In genomic region chr11:113553905-113554304, GRCh38 we compare ENCODE assay signal across 13 cellular contexts.
DNase-seq lines count a peak whose midpoint lies in the region; ATAC-seq, FAIRE-seq and TF ChIP-seq lines count a peak whose summit lies in the region.
"Had no signal": no experiment of that assay in that cellular context is flagged by ENCODE, and none has a peak within 500 bp of the region (broad histone marks: within the 10 kb centered on the region; RNA-seq: fewer than 3 reads in every experiment).

No MANE protein-coding gene starts in this region.

- no peaks in the 10 kb centered on the region for H4K20me1 ChIP-seq in mammary epithelial cell (ENCODE audit: insufficient read depth, low read length)

- H3K9ac ChIP-seq in mammary epithelial cell (ENCODE audit: insufficient read depth, low read length), result no peak overlapping the region

- H3K9me3 ChIP-seq in mammary epithelial cell (replicated peaks; ENCODE audit: insufficient read depth, low read length) (no peaks in the 10 kb centered on the region), breast epithelium (no peaks in the 10 kb centered on the region)

- intact Hi-C loops in mammary epithelial cell (cut with micrococcal nuclease) (loop anchor here (5.0 kb wide), 1 partner anchor 223 kb away; the partner anchor contains the start of gene CLDN25), breast epithelium (cut with DNase I; ENCODE audit: low total_unique reads) (no loop called here)

- no peak overlapping the region for H3K4me3 Mint-ChIP-seq in type B pancreatic cell
- no peak overlapping the region for H3K4me3 Mint-ChIP-seq in activated naive CD8-positive, alpha-beta T cell treated with anti-CD3 and anti-CD28 coated beads, Interleukin-2, amount 50 U/mL, for 24 hours
- H3K4me3 Mint-ChIP-seq: activated CD4-positive, alpha-beta memory T cell treated with anti-CD3 and anti-CD28 coated beads, Interleukin-2, amount 10 ng/mL, durations not matched to agents 7 days and 5 days; stimulated activated memory B cell treated with anti-CD40 and anti-IgM and Interleukin-4, amounts not matched to agents 10 μg/mL and 1 μg/mL and 100 μg/mL, for 72 hours; T-helper 2 cell treated with Interferon-gamma antibody and Interleukin-4, amounts not matched to agents 5 μg/mL and 100 μg/mL, for 36 hours had no signal

- H3K27me3 ChIP-seq in mammary epithelial cell (ENCODE audit: insufficient read depth, low read length), result no peaks in the 10 kb centered on the region
- no peaks in the 10 kb centered on the region for H3K27me3 ChIP-seq in breast epithelium

- no peak for TF ChIP-seq CTCF in mammary epithelial cell (conservative IDR thresholded peaks at IDR 0.05 in 1 of 2, IDR thresholded peaks at IDR 0.05 in 1 of 2; ENCODE audit: extremely low read depth in 1 of 2, insufficient read depth in 1 of 2, low read depth in 1 of 2, low read length in 2 of 2)
- TF ChIP-seq CTCF in breast epithelium (IDR thresholded peaks at IDR 0.05), result no peak
- TF ChIP-seq CTCF in fibroblast of mammary gland (conservative IDR thresholded peaks at IDR 0.05; ENCODE audit: control insufficient read depth, insufficient read depth, low read depth, low read length), result peak; percentile 3
- TF ChIP-seq CTCF in type B pancreatic cell (conservative IDR thresholded peaks at IDR 0.05), result peak; percentile 56

- H3K79me2 ChIP-seq in mammary epithelial cell (ENCODE audit: insufficient read depth, low read length), result no peaks in the 10 kb centered on the region

- H3K36me3 ChIP-seq in mammary epithelial cell (ENCODE audit: insufficient read depth, low read length), result no peaks in the 10 kb centered on the region
- H3K36me3 ChIP-seq in breast epithelium, result no peaks in the 10 kb centered on the region

- CTCF ChIA-PET in mammary epithelial cell (lab: Charles Lee; ENCODE audit: low non-redundant PET), result no interaction called here

- H3K4me1 Mint-ChIP-seq in type B pancreatic cell (ENCODE audit: unreplicated experiment), result peaks cover 13% of the 10 kb centered on the region
- H3K4me1 Mint-ChIP-seq in activated naive CD8-positive, alpha-beta T cell treated with anti-CD3 and anti-CD28 coated beads, Interleukin-2, amount 50 U/mL, for 24 hours, result no peaks in the 10 kb centered on the region
- H3K4me1 Mint-ChIP-seq: stimulated activated memory B cell treated with anti-CD40 and anti-IgM and Interleukin-4, amounts not matched to agents 10 μg/mL and 1 μg/mL and 100 μg/mL, for 72 hours had no signal

- no peaks in the 10 kb centered on the region for H3K9me3 Mint-ChIP-seq in type B pancreatic cell
- H3K9me3 Mint-ChIP-seq in activated naive CD8-positive, alpha-beta T cell treated with anti-CD3 and anti-CD28 coated beads, Interleukin-2, amount 50 U/mL, for 24 hours, result no peaks in the 10 kb centered on the region
- H3K9me3 Mint-ChIP-seq: activated CD4-positive, alpha-beta memory T cell treated with anti-CD3 and anti-CD28 coated beads, Interleukin-2, amount 10 ng/mL, durations not matched to agents 7 days and 5 days; stimulated activated memory B cell treated with anti-CD40 and anti-IgM and Interleukin-4, amounts not matched to agents 10 μg/mL and 1 μg/mL and 100 μg/mL, for 72 hours; T-helper 2 cell treated with Interferon-gamma antibody and Interleukin-4, amounts not matched to agents 5 μg/mL and 100 μg/mL, for 36 hours had no signal

- H3K27ac Mint-ChIP-seq in type B pancreatic cell, result no peak overlapping the region
- H3K27ac Mint-ChIP-seq in activated naive CD8-positive, alpha-beta T cell treated with anti-CD3 and anti-CD28 coated beads, Interleukin-2, amount 50 U/mL, for 24 hours, result no peak overlapping the region
- H3K27ac Mint-ChIP-seq: activated CD4-positive, alpha-beta memory T cell treated with anti-CD3 and anti-CD28 coated beads, Interleukin-2, amount 10 ng/mL, durations not matched to agents 7 days and 5 days; stimulated activated memory B cell treated with anti-CD40 and anti-IgM and Interleukin-4, amounts not matched to agents 10 μg/mL and 1 μg/mL and 100 μg/mL, for 72 hours; T-helper 2 cell treated with Interferon-gamma antibody and Interleukin-4, amounts not matched to agents 5 μg/mL and 100 μg/mL, for 36 hours had no signal

- peaks cover 8% of the 10 kb centered on the region for H3K27me3 Mint-ChIP-seq in type B pancreatic cell
- H3K27me3 Mint-ChIP-seq in activated naive CD8-positive, alpha-beta T cell treated with anti-CD3 and anti-CD28 coated beads, Interleukin-2, amount 50 U/mL, for 24 hours, result peaks cover 20% of the 10 kb centered on the region

- FAIRE-seq in GM12892 (lab: Jason Lieb, UNC), result no peak

- no peaks in the 10 kb centered on the region for H3K36me3 Mint-ChIP-seq in type B pancreatic cell
- no peaks in the 10 kb centered on the region for H3K36me3 Mint-ChIP-seq in activated naive CD8-positive, alpha-beta T cell treated with anti-CD3 and anti-CD28 coated beads, Interleukin-2, amount 50 U/mL, for 24 hours (ENCODE audit: low read depth)
- H3K36me3 Mint-ChIP-seq: stimulated activated memory B cell treated with anti-CD40 and anti-IgM and Interleukin-4, amounts not matched to agents 10 μg/mL and 1 μg/mL and 100 μg/mL, for 72 hours had no signal

- in situ Hi-C loops in mammary epithelial cell (cut with MboI; ENCODE audit: low sequenced_read_pairs in 2 of 2), result no loop called here

- H3K4me2 ChIP-seq in mammary epithelial cell (ENCODE audit: insufficient read depth, low read depth, low read length), result peak overlapping the region; percentile 50

- DNase-seq in mammary epithelial cell (no peak), breast epithelium (ENCODE audit: low spot score in 2 of 2) (no peak), NCI-H69 (lab: John Stamatoyannopoulos, UW) (peak; percentile 91), fibroblast of mammary gland (ENCODE audit: low read depth) (no peak), type B pancreatic cell (ENCODE audit: extremely low spot score, unreplicated experiment) (no peak), NCI-H446 treated with DMSO at 0.1 percent for 48 hours (lab: John Stamatoyannopoulos, UW) (no peak), GM12892 (ENCODE audit: insufficient read length) (no peak)
- no peak for DNase-seq in activated naive CD8-positive, alpha-beta T cell treated with anti-CD3 and anti-CD28 coated beads, Interleukin-2, amount 50 U/mL, for 24 hours
- DNase-seq: activated CD4-positive, alpha-beta memory T cell treated with anti-CD3 and anti-CD28 coated beads, Interleukin-2, amount 10 ng/mL, durations not matched to agents 7 days and 5 days; central memory CD4-positive, alpha-beta T cell; NCI-H2029 treated with DMSO at 0.1 percent for 48 hours had no signal

- H3K4me3 ChIP-seq in mammary epithelial cell (replicated peaks in 1 of 3; ENCODE audit: insufficient read depth in 1 of 3, low read depth in 2 of 3, low read length in 3 of 3), result no peak overlapping the region
- no peak overlapping the region for H3K4me3 ChIP-seq in breast epithelium
- no peak overlapping the region for H3K4me3 ChIP-seq in fibroblast of mammary gland (ENCODE audit: control insufficient read depth, low read depth, low read length)

- no peak overlapping the region for H2AFZ ChIP-seq in mammary epithelial cell (ENCODE audit: low read depth, low read length)

- 47% methylated on average over 2 of the region's 2 CpGs for WGBS in mammary epithelial cell (ENCODE audit: low coverage, missing lambda C conversion rate)

- H3K27ac ChIP-seq in mammary epithelial cell (ENCODE audit: insufficient read depth, low read depth, low read length) (peak overlapping the region; percentile 69), breast epithelium (no peak overlapping the region)

- ATAC-seq in activated naive CD8-positive, alpha-beta T cell treated with anti-CD3 and anti-CD28 coated beads, Interleukin-2, amount 50 U/mL, for 24 hours, result no peak
- ATAC-seq: stimulated activated memory B cell treated with anti-CD40 and anti-IgM and Interleukin-4, amounts not matched to agents 10 μg/mL and 1 μg/mL and 100 μg/mL, for 72 hours had no signal

- H3K4me1 ChIP-seq in mammary epithelial cell (ENCODE audit: insufficient read depth, low read length) (peaks cover 42% of the 10 kb centered on the region), breast epithelium (no peaks in the 10 kb centered on the region)

- dilution Hi-C loops in mammary epithelial cell (cut with HindIII; ENCODE audit: low sequenced_read_pairs), result no loop called here

- TF ChIP-seq POLR2A in breast epithelium (IDR thresholded peaks at IDR 0.05) (no peak), GM12892 (IDR thresholded peaks at IDR 0.05; ENCODE audit: low read depth, low read length) (no peak)

- no TSS peak for BruUV-seq in mammary epithelial cell (replicated peaks; lab: Mats Ljungman, UMichigan)

Comparison
In these comparisons a context has a peak if more than half of its experiments do, and no peak if none do; other contexts are left out.
1. CTCF ChIP-seq: peak in fibroblast of mammary gland (single experiment) and type B pancreatic cell (single experiment); none in mammary epithelial cell (0 of 2) and breast epithelium (0 of 3).